In genomic region chr22:44802071-44802700, GRCh38 we compare ENCODE assay signal across 28 cellular contexts. TPM values are rescaled to one million over a fixed set of nuclear protein-coding genes. Genes with fewer than 3 reads are reported as not detected.
"Had no signal": no experiment of that assay in that cellular context is flagged by ENCODE, and none has a peak within 500 bp of the region (broad histone marks: within the 10 kb centered on the region; RNA-seq: fewer than 3 reads in every experiment).

No MANE protein-coding gene starts in this region.

- H3K36me3 Mint-ChIP-seq: activated naive CD8-positive, alpha-beta T cell treated with anti-CD3 and anti-CD28 coated beads for 36 hours; immature natural killer cell; naive thymus-derived CD4-positive, alpha-beta T cell had no signal

- ATAC-seq: activated CD4-positive, CD25-positive, alpha-beta regulatory T cell treated with anti-CD3 and anti-CD28 coated beads, Interleukin-2, amount 50 U/mL, for 24 hours; esophagus mucosa; naive thymus-derived CD4-positive, alpha-beta T cell; T-helper 17 cell had no signal

- H3K36me3 ChIP-seq: left ventricle myocardium inferior, ovary, prostate gland, tibial artery, uterus had no signal

- H3K4me3 Mint-ChIP-seq: activated naive CD8-positive, alpha-beta T cell treated with anti-CD3 and anti-CD28 coated beads for 36 hours; activated T-cell treated with anti-CD3 and anti-CD28 coated beads, Interleukin-2, amount 50 U/mL, for 24 hours; immature natural killer cell; naive thymus-derived CD4-positive, alpha-beta T cell; T-helper 17 cell had no signal

- H3K9me3 Mint-ChIP-seq: activated naive CD8-positive, alpha-beta T cell treated with anti-CD3 and anti-CD28 coated beads for 36 hours; activated T-cell treated with anti-CD3 and anti-CD28 coated beads, Interleukin-2, amount 50 U/mL, for 24 hours; immature natural killer cell; naive thymus-derived CD4-positive, alpha-beta T cell had no signal

- H3K27ac Mint-ChIP-seq: activated naive CD8-positive, alpha-beta T cell treated with anti-CD3 and anti-CD28 coated beads for 36 hours; activated T-cell treated with anti-CD3 and anti-CD28 coated beads, Interleukin-2, amount 50 U/mL, for 24 hours; immature natural killer cell; naive thymus-derived CD4-positive, alpha-beta T cell; T-helper 17 cell had no signal

- H3K27ac ChIP-seq: left ventricle myocardium inferior, ovary, prostate gland, tibial artery, uterus, VCaP had no signal

- FAIRE-seq: astrocyte, endothelial cell of umbilical vein had no signal

- DNase-seq: activated CD4-positive, alpha-beta T cell treated with anti-CD3 and anti-CD28 coated beads, Interleukin-2, amount 50 U/mL, for 1 hour; activated CD8-positive, alpha-beta memory T cell treated with anti-CD3 and anti-CD28 coated beads for 24 hours; activated CD8-positive, alpha-beta memory T cell treated with anti-CD3 and anti-CD28 coated beads, Interleukin-2, amount 50 U/mL, for 4 hours; activated naive CD4-positive, alpha-beta T cell treated with Interleukin-2 at 50 U/mL for 16 hours; activated naive CD8-positive, alpha-beta T cell treated with anti-CD3 and anti-CD28 coated beads for 36 hours; activated T-cell treated with anti-CD3 and anti-CD28 coated beads, Interleukin-2, amount 50 U/mL, for 24 hours; central memory CD4-positive, alpha-beta T cell; effector memory CD4-positive, alpha-beta T cell; foreskin melanocyte; immature natural killer cell; kidney glomerular epithelial cell; left ventricle myocardium inferior; naive thymus-derived CD4-positive, alpha-beta T cell; ovary; stimulated activated CD4-positive, alpha-beta T cell treated with anti-CD3 and anti-CD28 coated beads, Interleukin-2, amount 100 ng/mL, for 48 hours; stimulated activated naive CD4-positive, alpha-beta T cell treated with Interleukin-2 at 50 U/mL for 16 hours; substantia nigra; T-helper 17 cell; tibial artery; uterus had no signal

- H3K4me1 ChIP-seq: left ventricle myocardium inferior, prostate gland, tibial artery, uterus had no signal

- H3K4me3 ChIP-seq: left ventricle myocardium inferior, ovary, prostate gland, tibial artery, uterus had no signal

- H3K9me3 ChIP-seq: left ventricle myocardium inferior, ovary, prostate gland, tibial artery, uterus had no signal

- H3K27me3 ChIP-seq: ovary, uterus had no signal

- H3K27me3 Mint-ChIP-seq: activated naive CD8-positive, alpha-beta T cell treated with anti-CD3 and anti-CD28 coated beads for 36 hours had no signal

RNA-seq across cellular contexts. Expression of gene ARHGAP8, which starts 49.8 kb away (rescaled TPM):
- total RNA-seq: dermis microvascular lymphatic vessel endothelial cell, endothelial cell of umbilical vein, left ventricle myocardium inferior, lung microvascular endothelial cell had no signal
- polyA plus RNA-seq: endothelial cell of umbilical vein; naive thymus-derived CD4-positive, alpha-beta T cell had no signal
